Comparison of ENCODE assay signal across 21 cellular contexts in genomic region chr2:121017411-121017810, GRCh38.
"Had no signal": no experiment of that assay in that cellular context is flagged by ENCODE, and none has a peak within 500 bp of the region (broad histone marks: within the 10 kb centered on the region; RNA-seq: fewer than 3 reads in every experiment).

No MANE protein-coding gene starts in this region.

- H3K4me1 ChIP-seq: body of pancreas, upper lobe of right lung had no signal

- H3K9me3 Mint-ChIP-seq: activated naive CD4-positive, alpha-beta T cell treated with anti-CD3 and anti-CD28 coated beads, Interleukin-2, amount 50 U/mL, for 24 hours; activated T-helper 1 cell treated with anti-CD3 and anti-CD28 coated beads, Interleukin-12 subunit alpha, Interleukin-12 subunit beta, Interleukin-2, Interleukin-4 antibody, amounts not matched to agents 30 ng/mL and 10 ng/mL and 1 ng/mL, durations not matched to agents 14 hours and 24 hours and 36 hours; natural killer cell had no signal

- DNase-seq: activated B cell treated with CpG ODN at 0.5 μM for 24 hours; activated CD4-positive, alpha-beta T cell treated with anti-CD3 and anti-CD28 coated beads for 4 hours; activated CD4-positive, alpha-beta T cell treated with anti-CD3 and anti-CD28 coated beads, Interleukin-2, amount 50 U/mL, for 48 hours; activated gamma-delta T cell; anterior cingulate cortex; body of pancreas; cortex of kidney; heart left ventricle; left cardiac atrium; natural killer cell; stimulated activated CD4-positive, alpha-beta T cell treated with anti-CD3 and anti-CD28 coated beads, Interleukin-15, amount 100 ng/mL, for 24 hours; stimulated activated naive CD4-positive, alpha-beta T cell treated with Interleukin-2 at 50 U/mL for 16 hours; T1000; upper lobe of right lung had no signal

- H3K27me3 ChIP-seq: body of pancreas, cardiac muscle cell had no signal

- H3K36me3 ChIP-seq: cardiac muscle cell, heart left ventricle, upper lobe of right lung had no signal

- H3K27ac ChIP-seq: body of pancreas, cardiac muscle cell, epithelial cell of prostate, heart left ventricle, skin epidermis, upper lobe of right lung had no signal

- H3K36me3 Mint-ChIP-seq: activated naive CD4-positive, alpha-beta T cell treated with anti-CD3 and anti-CD28 coated beads, Interleukin-2, amount 50 U/mL, for 24 hours; mesothelial cell of epicardium; natural killer cell had no signal

- H3K9me3 ChIP-seq: body of pancreas, upper lobe of right lung had no signal

- H3K4me1 Mint-ChIP-seq: activated B cell treated with CpG ODN at 0.5 μM for 24 hours; activated naive CD4-positive, alpha-beta T cell treated with anti-CD3 and anti-CD28 coated beads, Interleukin-2, amount 50 U/mL, for 24 hours; mesothelial cell of epicardium; natural killer cell had no signal

- H3K4me3 Mint-ChIP-seq: activated B cell treated with CpG ODN at 0.5 μM for 24 hours; activated naive CD4-positive, alpha-beta T cell treated with anti-CD3 and anti-CD28 coated beads, Interleukin-2, amount 50 U/mL, for 24 hours; activated T-helper 1 cell treated with anti-CD3 and anti-CD28 coated beads, Interleukin-12 subunit alpha, Interleukin-12 subunit beta, Interleukin-2, Interleukin-4 antibody, amounts not matched to agents 30 ng/mL and 10 ng/mL and 1 ng/mL, durations not matched to agents 14 hours and 24 hours and 36 hours; mesothelial cell of epicardium; natural killer cell had no signal

- ATAC-seq: body of pancreas, natural killer cell, upper lobe of right lung had no signal

- H3K27ac Mint-ChIP-seq: activated B cell treated with CpG ODN at 0.5 μM for 24 hours; activated naive CD4-positive, alpha-beta T cell treated with anti-CD3 and anti-CD28 coated beads, Interleukin-2, amount 50 U/mL, for 24 hours; activated T-helper 1 cell treated with anti-CD3 and anti-CD28 coated beads, Interleukin-12 subunit alpha, Interleukin-12 subunit beta, Interleukin-2, Interleukin-4 antibody, amounts not matched to agents 30 ng/mL and 10 ng/mL and 1 ng/mL, durations not matched to agents 14 hours and 24 hours and 36 hours; mesothelial cell of epicardium; natural killer cell; progenitor cell of endocrine pancreas had no signal

- H3K4me3 ChIP-seq: body of pancreas, cardiac muscle cell, heart left ventricle, skin epidermis, upper lobe of right lung had no signal
